In genomic region chr10:70575486-70575873, GRCh38 we compare ENCODE assay signal across 1 cellular context.
TF ChIP-seq lines count a peak whose summit lies in the region.

No MANE protein-coding gene starts in this region.

TF ChIP-seq in GM12878, 131 proteins besides CTCF, POLR2A, EP300 and RAD21:
- no peak for TF ChIP-seq SP1 (IDR thresholded peaks at IDR 0.05; ENCODE audit: low read depth, low read length)
- TF ChIP-seq NRF1 (conservative IDR thresholded peaks at IDR 0.05; ENCODE audit: low read depth, low read length), result no peak
- TF ChIP-seq CEBPZ (IDR thresholded peaks at IDR 0.05; ENCODE audit: low read depth, low read length), result no peak
- no peak for TF ChIP-seq ASH2L (IDR thresholded peaks at IDR 0.05; ENCODE audit: borderline replicate concordance, low read depth)
- TF ChIP-seq E4F1 (IDR thresholded peaks at IDR 0.05; ENCODE audit: borderline replicate concordance, partially characterized antibody), result no peak
- TF ChIP-seq USF1 (IDR thresholded peaks at IDR 0.05; ENCODE audit: borderline replicate concordance, extremely low read length, insufficient read depth, low read depth, low read length), result peak; percentile 22
- no peak for TF ChIP-seq KLF5 (IDR thresholded peaks at IDR 0.05; ENCODE audit: partially characterized antibody)
- TF ChIP-seq BRCA1 (IDR thresholded peaks at IDR 0.05; ENCODE audit: low read depth, low read length), result no peak
- TF ChIP-seq MAX (IDR thresholded peaks at IDR 0.05; ENCODE audit: low read depth, low read length), result no peak
